Comparison of ENCODE assay signal across 21 cellular contexts in the genomic region with DNA sequence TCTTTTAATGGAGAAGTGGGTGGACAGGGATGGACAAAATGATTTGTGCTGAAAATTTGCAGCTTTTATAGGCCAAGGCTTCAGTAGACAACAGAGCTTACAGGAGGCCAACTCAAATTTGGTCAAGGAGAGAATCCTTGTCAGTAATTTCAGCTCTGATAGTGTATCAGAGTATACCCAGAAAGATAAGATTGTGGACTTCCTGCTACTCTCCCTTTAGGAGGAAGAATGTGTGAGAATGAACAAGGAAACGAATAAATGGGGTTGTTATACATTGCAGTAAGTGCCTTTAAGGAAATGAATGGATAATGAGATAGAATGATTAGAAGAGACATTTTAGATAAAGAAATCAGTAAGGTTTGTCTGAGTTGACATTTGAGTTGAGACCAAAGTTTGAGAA.
DNase-seq lines count a peak whose midpoint lies in the region; ATAC-seq and TF ChIP-seq lines count a peak whose summit lies in the region.
"Had no signal": no experiment of that assay in that cellular context is flagged by ENCODE, and none has a peak within 500 bp of the region (broad histone marks: within the 10 kb centered on the region; RNA-seq: fewer than 3 reads in every experiment).

No MANE protein-coding gene starts in this region.

- no peak for TF ChIP-seq CTCF in CD8-positive, alpha-beta T cell (IDR thresholded peaks at IDR 0.05)
- TF ChIP-seq CTCF in HCT116 (IDR thresholded peaks at IDR 0.05 in 2 of 3, conservative IDR thresholded peaks at IDR 0.05 in 1 of 3; ENCODE audit: borderline replicate concordance in 1 of 3, insufficient read depth in 1 of 3, low read depth in 2 of 3, low read length in 2 of 3) (no peak), natural killer cell (IDR thresholded peaks at IDR 0.05) (no peak), MM.1S (IDR thresholded peaks at IDR 0.05; ENCODE audit: low read length) (no peak)

- BruUV-seq in HCT116 (replicated peaks; lab: Mats Ljungman, UMichigan) = no TSS peak

- intact Hi-C loops in CD8-positive, alpha-beta T cell (cut with DNase I, micrococcal nuclease) = no loop called here
- intact Hi-C loops in HCT116 (cut with micrococcal nuclease) = loop anchor here (5.0 kb wide), 2 partner anchors 92 to 107 kb away; no protein-coding TSS in a partner anchor
- intact Hi-C loops in natural killer cell (cut with micrococcal nuclease) = no loop called here

- no peak for TF ChIP-seq POLR2A in HCT116 (IDR thresholded peaks at IDR 0.05; ENCODE audit: borderline replicate concordance, extremely low read depth, insufficient read depth, insufficient read length)

- H3K4me2 ChIP-seq in HCT116 (ENCODE audit: low read length) (peak overlapping the region; percentile 27; the same call in 1 of the 2 replicates), MM.1S (ENCODE audit: low read depth, low read length) (no peak overlapping the region)

- CTCF ChIA-PET in CD8-positive, alpha-beta T cell (lab: Charles Lee) = no interaction called here
- CTCF ChIA-PET in HCT116 (lab: Charles Lee) = no interaction called here

- no peaks in the 10 kb centered on the region for H3K27me3 ChIP-seq in CD8-positive, alpha-beta T cell (ENCODE audit: insufficient read depth, low read length)
- H3K27me3 ChIP-seq in HCT116 (ENCODE audit: insufficient read depth, low read length) = no peaks in the 10 kb centered on the region
- H3K27me3 ChIP-seq in MM.1S (replicated peaks; ENCODE audit: insufficient read depth, low read length) = no peaks in the 10 kb centered on the region

- no peak for DNase-seq in CD8-positive, alpha-beta T cell
- DNase-seq in HCT116 (ENCODE audit: low read depth, low spot score) = no peak
- no peak for DNase-seq in effector memory CD8-positive, alpha-beta T cell
- DNase-seq in natural killer cell = no peak
- DNase-seq in MM.1S = no peak
- DNase-seq in NCI-H2029 (lab: John Stamatoyannopoulos, UW) = no peak
- DNase-seq: CD4-positive, alpha-beta memory T cell; DMS53; GDM1; GOT3; KBM-7; NCI-H1092 treated with DMSO at 0.1 percent for 48 hours; NCI-H1436 treated with DMSO at 0.1 percent for 48 hours; NCI-H1930; NCI-H345; NCI-H524; NCI-H774; NK-92 treated with Interleukin-12 subunit alpha and Interleukin-12 subunit beta, amount 100 ng/mL, for 24 hours; SHP77 treated with DMSO at 0.1 percent for 48 hours had no signal

- H2AFZ ChIP-seq in HCT116 (ENCODE audit: low read depth, low read length, poor library complexity, severe bottlenecking) = no peak overlapping the region
- H2AFZ ChIP-seq in MM.1S (ENCODE audit: low read length) = no peak overlapping the region

- H3K27ac ChIP-seq in CD8-positive, alpha-beta T cell (ENCODE audit: low read depth, low read length) = no peak overlapping the region
- H3K27ac ChIP-seq in HCT116 (ENCODE audit: low read depth, low read length) (peak overlapping the region; percentile 61), MM.1S (ENCODE audit: low read length) (no peak overlapping the region)
- H3K27ac ChIP-seq: RWPE1 had no signal

- H3K9ac ChIP-seq in HCT116 (ENCODE audit: low read length) (peak overlapping the region; percentile 30), MM.1S (ENCODE audit: low read length) (no peak overlapping the region)

- H4K20me1 ChIP-seq in HCT116 (ENCODE audit: insufficient read depth) (no peaks in the 10 kb centered on the region), MM.1S (ENCODE audit: insufficient read depth, low read length) (no peaks in the 10 kb centered on the region)

- peaks cover 19% of the 10 kb centered on the region for H3K36me3 ChIP-seq in CD8-positive, alpha-beta T cell (ENCODE audit: insufficient read depth, low read length)
- H3K36me3 ChIP-seq in HCT116 (ENCODE audit: control insufficient read depth in 1 of 2, insufficient read depth in 2 of 2, low read length in 2 of 2) (peaks cover 0 to 9% of the 10 kb centered on the region in 2 experiments; a peak in 2 of 4 replicates), MM.1S (replicated peaks; ENCODE audit: insufficient read depth, low read length) (no peaks in the 10 kb centered on the region)

- H3K4me1 ChIP-seq in CD8-positive, alpha-beta T cell (ENCODE audit: insufficient read depth, low read length) = no peaks in the 10 kb centered on the region
- H3K4me1 ChIP-seq in HCT116 (ENCODE audit: control insufficient read depth in 1 of 2, insufficient read depth in 2 of 2, low read length in 2 of 2) = peaks cover 34 to 90% of the 10 kb centered on the region in 2 experiments
- H3K4me1 ChIP-seq in MM.1S (ENCODE audit: low read length) = no peaks in the 10 kb centered on the region

- no peak overlapping the region for H3K4me3 ChIP-seq in CD8-positive, alpha-beta T cell (ENCODE audit: low read depth, low read length)
- H3K4me3 ChIP-seq in HCT116 (replicated peaks in 1 of 2; ENCODE audit: low read depth in 1 of 2, low read length in 2 of 2) (no peak overlapping the region), MM.1S (ENCODE audit: low read length) (no peak overlapping the region)

- TF ChIP-seq RAD21 in HCT116 (IDR thresholded peaks at IDR 0.05; ENCODE audit: low read depth) = no peak

- no peak for ATAC-seq in CD8-positive, alpha-beta T cell
- ATAC-seq in HCT116 (no peak), natural killer cell (no peak), GM19023 (IDR thresholded peaks at IDR 0.05; ENCODE audit: unreplicated experiment) (no peak)
- no peak for ATAC-seq in effector memory CD8-positive, alpha-beta T cell (replicated peaks)

- peaks cover 3% of the 10 kb centered on the region for H3K4me1 Mint-ChIP-seq in CD8-positive, alpha-beta T cell (ENCODE audit: low read depth)
- peaks cover 9 to 13% of the 10 kb centered on the region in 2 donors for H3K4me1 Mint-ChIP-seq in effector memory CD8-positive, alpha-beta T cell (ENCODE audit: low read depth in 2 of 2)
- peaks cover 34 to 44% of the 10 kb centered on the region in 2 donors for H3K4me1 Mint-ChIP-seq in natural killer cell

- RAD21 ChIA-PET in HCT116 (lab: Charles Lee; ENCODE audit: low non-redundant PET in 1 of 2, low total read pairs in 2 of 2, uncharacterized antibody in 2 of 2, unreplicated experiment in 2 of 2) = no interaction called here

- H3K4me3 Mint-ChIP-seq in CD8-positive, alpha-beta T cell = no peak overlapping the region
- H3K4me3 Mint-ChIP-seq in effector memory CD8-positive, alpha-beta T cell = no peak overlapping the region
- H3K4me3 Mint-ChIP-seq in natural killer cell = no peak overlapping the region

- H3K9me3 ChIP-seq in CD8-positive, alpha-beta T cell (ENCODE audit: low read length) = no peaks in the 10 kb centered on the region
- H3K9me3 ChIP-seq in HCT116 (ENCODE audit: control insufficient read depth in 1 of 2, insufficient read depth in 1 of 2, low read depth in 1 of 2, low read length in 2 of 2) (no peaks in the 10 kb centered on the region), MM.1S (replicated peaks; ENCODE audit: insufficient read depth, low read length) (no peaks in the 10 kb centered on the region)

- peak overlapping the region; percentile 12 for H3K27ac Mint-ChIP-seq in CD8-positive, alpha-beta T cell
- H3K27ac Mint-ChIP-seq in effector memory CD8-positive, alpha-beta T cell = peak overlapping the region; percentile 19 to 51
- H3K27ac Mint-ChIP-seq in natural killer cell = peak overlapping the region; percentile 59 to 60

- no peaks in the 10 kb centered on the region for H3K9me3 Mint-ChIP-seq in CD8-positive, alpha-beta T cell
- no peaks in the 10 kb centered on the region for H3K9me3 Mint-ChIP-seq in effector memory CD8-positive, alpha-beta T cell
- H3K9me3 Mint-ChIP-seq in natural killer cell = no peaks in the 10 kb centered on the region
- H3K9me3 Mint-ChIP-seq: CD4-positive, alpha-beta memory T cell had no signal

- H3K27me3 Mint-ChIP-seq in CD8-positive, alpha-beta T cell (ENCODE audit: low read depth) = no peaks in the 10 kb centered on the region
- no peaks in the 10 kb centered on the region for H3K27me3 Mint-ChIP-seq in effector memory CD8-positive, alpha-beta T cell
- H3K27me3 Mint-ChIP-seq in natural killer cell (ENCODE audit: low read depth in 2 of 2) = no peaks in the 10 kb centered on the region
- H3K27me3 Mint-ChIP-seq: CD4-positive, alpha-beta memory T cell had no signal

- POLR2A ChIA-PET in CD8-positive, alpha-beta T cell (lab: Charles Lee) = no interaction called here
- POLR2A ChIA-PET in HCT116 (lab: Charles Lee) = no interaction called here

- H3K79me2 ChIP-seq in HCT116 (ENCODE audit: insufficient read depth, low read length) (peaks cover 4% of the 10 kb centered on the region; the same call in 1 of the 2 replicates), MM.1S (ENCODE audit: low read length) (no peaks in the 10 kb centered on the region)

- H3K9me2 ChIP-seq in HCT116 (ENCODE audit: insufficient read depth) (no peaks in the 10 kb centered on the region), MM.1S (replicated peaks; ENCODE audit: insufficient read depth, low read length) (no peaks in the 10 kb centered on the region)

- peaks cover 66% of the 10 kb centered on the region for H3K36me3 Mint-ChIP-seq in CD8-positive, alpha-beta T cell
- H3K36me3 Mint-ChIP-seq in effector memory CD8-positive, alpha-beta T cell (ENCODE audit: insufficient read depth) = peaks cover 40% of the 10 kb centered on the region
- H3K36me3 Mint-ChIP-seq in natural killer cell = peaks cover 15% of the 10 kb centered on the region

- no peaks in the 10 kb centered on the region for H3F3A ChIP-seq in MM.1S (ENCODE audit: insufficient read depth, low read length)

TF ChIP-seq in HCT116, 20 proteins besides CTCF, POLR2A, EP300 and RAD21 (continues in another document):
- TF ChIP-seq SP1 (IDR thresholded peaks at IDR 0.05; ENCODE audit: low read depth) = no peak
- TF ChIP-seq EZH2 (IDR thresholded peaks at IDR 0.05) = no peak
- TF ChIP-seq, protein P1, sequence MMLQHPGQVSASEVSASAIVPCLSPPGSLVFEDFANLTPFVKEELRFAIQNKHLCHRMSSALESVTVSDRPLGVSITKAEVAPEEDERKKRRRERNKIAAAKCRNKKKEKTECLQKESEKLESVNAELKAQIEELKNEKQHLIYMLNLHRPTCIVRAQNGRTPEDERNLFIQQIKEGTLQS (IDR thresholded peaks at IDR 0.05) = no peak
- no peak for TF ChIP-seq JUND (IDR thresholded peaks at IDR 0.05)
- no peak for TF ChIP-seq ZNF274 (IDR thresholded peaks at IDR 0.05; ENCODE audit: low read depth, low read length)
